In genomic region chr9:124337562-124337961, GRCh38 we compare ENCODE assay signal across 33 cellular contexts.
"Had no signal": no experiment of that assay in that cellular context is flagged by ENCODE, and none has a peak within 500 bp of the region (broad histone marks: within the 10 kb centered on the region; RNA-seq: fewer than 3 reads in every experiment).

No MANE protein-coding gene starts in this region.

- ATAC-seq: activated CD8-positive, alpha-beta T cell treated with anti-CD3 and anti-CD28 coated beads for 36 hours; activated naive CD8-positive, alpha-beta T cell treated with anti-CD3 and anti-CD28 coated beads, Interleukin-2, amount 50 U/mL, for 24 hours; activated T-cell treated with anti-CD3 and anti-CD28 coated beads, Interleukin-2, amount 50 U/mL, for 4 hours; activated T-cell treated with anti-CD3 and anti-CD28 coated beads, Interleukin-2, amount 50 U/mL, for 72 hours; T-helper 17 cell had no signal

- H3K27ac Mint-ChIP-seq: activated B cell treated with CpG ODN at 0.5 μM for 24 hours; activated CD4-positive, alpha-beta memory T cell treated with anti-CD3 and anti-CD28 coated beads for 36 hours; activated CD4-positive, alpha-beta T cell treated with anti-CD3 and anti-CD28 coated beads, Interleukin-2, amount 10 ng/mL, durations not matched to agents 24 days and 14 days; activated CD8-positive, alpha-beta T cell treated with anti-CD3 and anti-CD28 coated beads for 36 hours; activated naive CD4-positive, alpha-beta T cell treated with anti-CD3 and anti-CD28 coated beads, Interleukin-2, amount 10 ng/mL, durations not matched to agents 7 days and 5 days; activated naive CD4-positive, alpha-beta T cell treated with anti-CD3 and anti-CD28 coated beads, Interleukin-2, amount 50 U/mL, for 24 hours; activated naive CD8-positive, alpha-beta T cell; activated naive CD8-positive, alpha-beta T cell treated with anti-CD3 and anti-CD28 coated beads, Interleukin-2, amount 10 ng/mL, durations not matched to agents 7 days and 5 days; activated naive CD8-positive, alpha-beta T cell treated with anti-CD3 and anti-CD28 coated beads, Interleukin-2, amount 50 U/mL, for 24 hours; activated T-cell treated with anti-CD3 and anti-CD28 coated beads, Interleukin-2, amount 50 U/mL, for 72 hours; activated T-helper 2 cell treated with anti-CD3 and anti-CD28 coated beads, Interferon-gamma antibody, Interleukin-2, Interleukin-4, amounts not matched to agents 10 μg/mL and 5 μg/mL and 100 μg/mL, durations not matched to agents 14 hours and 24 hours and 36 hours; brain; T-helper 17 cell had no signal

- H3K27me3 ChIP-seq: ascending aorta, cardiac muscle cell had no signal

- DNase-seq: activated B cell treated with CpG ODN at 0.5 μM for 24 hours; activated CD4-positive, alpha-beta memory T cell treated with anti-CD3 and anti-CD28 coated beads for 36 hours; activated CD4-positive, alpha-beta T cell treated with anti-CD3 and anti-CD28 coated beads for 4 hours; activated CD4-positive, alpha-beta T cell treated with anti-CD3 and anti-CD28 coated beads, Interleukin-2, amount 10 ng/mL, durations not matched to agents 24 days and 14 days; activated CD4-positive, alpha-beta T cell treated with anti-CD3 and anti-CD28 coated beads, Interleukin-2, amount 50 U/mL, for 1 hour; activated CD4-positive, alpha-beta T cell treated with anti-CD3 and anti-CD28 coated beads, Interleukin-2, amount 50 U/mL, for 4 hours; activated CD4-positive, CD25-positive, alpha-beta regulatory T cell treated with anti-CD3 and anti-CD28 coated beads, Interleukin-2, amount 50 U/mL, for 72 hours; activated CD8-positive, alpha-beta memory T cell treated with anti-CD3 and anti-CD28 coated beads, Interleukin-2, amount 50 U/mL, for 4 hours; activated CD8-positive, alpha-beta T cell treated with anti-CD3 and anti-CD28 coated beads for 36 hours; activated effector memory CD4-positive, alpha-beta T cell treated with Interleukin-2 at 50 U/mL for 16 hours; activated gamma-delta T cell; activated naive CD4-positive, alpha-beta T cell treated with anti-CD3 and anti-CD28 coated beads, Interleukin-2, amount 10 ng/mL, durations not matched to agents 7 days and 5 days; activated naive CD4-positive, alpha-beta T cell treated with Interleukin-2 at 50 U/mL for 16 hours; activated naive CD8-positive, alpha-beta T cell treated with anti-CD3 and anti-CD28 coated beads, Interleukin-2, amount 10 ng/mL, durations not matched to agents 7 days and 5 days; activated naive CD8-positive, alpha-beta T cell treated with anti-CD3 and anti-CD28 coated beads, Interleukin-2, amount 50 U/mL, for 24 hours; activated T-cell treated with anti-CD3 and anti-CD28 coated beads for 4 hours; activated T-cell treated with anti-CD3 and anti-CD28 coated beads, Interleukin-2, amount 50 U/mL, for 1 hour; activated T-cell treated with anti-CD3 and anti-CD28 coated beads, Interleukin-2, amount 50 U/mL, for 4 hours; activated T-cell treated with anti-CD3 and anti-CD28 coated beads, Interleukin-2, amount 50 U/mL, for 72 hours; amygdala; anterior cingulate cortex; caudate nucleus; cerebellar nuclear complex; T-helper 17 cell; T1000 had no signal

- H3K9me3 ChIP-seq: ascending aorta had no signal

- H3K4me3 ChIP-seq: ascending aorta, cardiac muscle cell had no signal

- H3K4me1 Mint-ChIP-seq: activated B cell treated with CpG ODN at 0.5 μM for 24 hours; activated CD4-positive, alpha-beta T cell treated with anti-CD3 and anti-CD28 coated beads, Interleukin-2, amount 10 ng/mL, durations not matched to agents 24 days and 14 days; activated naive CD4-positive, alpha-beta T cell treated with anti-CD3 and anti-CD28 coated beads, Interleukin-2, amount 10 ng/mL, durations not matched to agents 7 days and 5 days; activated naive CD4-positive, alpha-beta T cell treated with anti-CD3 and anti-CD28 coated beads, Interleukin-2, amount 50 U/mL, for 24 hours; activated naive CD8-positive, alpha-beta T cell treated with anti-CD3 and anti-CD28 coated beads, Interleukin-2, amount 10 ng/mL, durations not matched to agents 7 days and 5 days; activated naive CD8-positive, alpha-beta T cell treated with anti-CD3 and anti-CD28 coated beads, Interleukin-2, amount 50 U/mL, for 24 hours; central memory CD8-positive, alpha-beta T cell; T-helper 17 cell had no signal

- H3K27ac ChIP-seq: ascending aorta, cardiac muscle cell, VCaP had no signal

- H3K9me3 Mint-ChIP-seq: activated B cell treated with CpG ODN at 0.5 μM for 24 hours; activated CD4-positive, alpha-beta T cell treated with anti-CD3 and anti-CD28 coated beads, Interleukin-2, amount 10 ng/mL, durations not matched to agents 24 days and 14 days; activated naive CD4-positive, alpha-beta T cell treated with anti-CD3 and anti-CD28 coated beads, Interleukin-2, amount 50 U/mL, for 24 hours; activated naive CD8-positive, alpha-beta T cell treated with anti-CD3 and anti-CD28 coated beads, Interleukin-2, amount 50 U/mL, for 24 hours; activated T-cell treated with anti-CD3 and anti-CD28 coated beads, Interleukin-2, amount 50 U/mL, for 4 hours; activated T-helper 2 cell treated with anti-CD3 and anti-CD28 coated beads, Interferon-gamma antibody, Interleukin-2, Interleukin-4, amounts not matched to agents 10 μg/mL and 5 μg/mL and 100 μg/mL, durations not matched to agents 14 hours and 24 hours and 36 hours; central memory CD8-positive, alpha-beta T cell had no signal

- H3K4me3 Mint-ChIP-seq: activated B cell treated with CpG ODN at 0.5 μM for 24 hours; activated CD4-positive, alpha-beta memory T cell treated with anti-CD3 and anti-CD28 coated beads for 36 hours; activated CD4-positive, alpha-beta T cell treated with anti-CD3 and anti-CD28 coated beads, Interleukin-2, amount 10 ng/mL, durations not matched to agents 24 days and 14 days; activated CD8-positive, alpha-beta T cell treated with anti-CD3 and anti-CD28 coated beads for 36 hours; activated naive CD4-positive, alpha-beta T cell treated with anti-CD3 and anti-CD28 coated beads, Interleukin-2, amount 10 ng/mL, durations not matched to agents 7 days and 5 days; activated naive CD4-positive, alpha-beta T cell treated with anti-CD3 and anti-CD28 coated beads, Interleukin-2, amount 50 U/mL, for 24 hours; activated naive CD8-positive, alpha-beta T cell; activated naive CD8-positive, alpha-beta T cell treated with anti-CD3 and anti-CD28 coated beads, Interleukin-2, amount 10 ng/mL, durations not matched to agents 7 days and 5 days; activated naive CD8-positive, alpha-beta T cell treated with anti-CD3 and anti-CD28 coated beads, Interleukin-2, amount 50 U/mL, for 24 hours; activated T-cell treated with anti-CD3 and anti-CD28 coated beads, Interleukin-2, amount 50 U/mL, for 4 hours; activated T-cell treated with anti-CD3 and anti-CD28 coated beads, Interleukin-2, amount 50 U/mL, for 72 hours; brain; central memory CD8-positive, alpha-beta T cell; T-helper 17 cell had no signal

- H3K27me3 Mint-ChIP-seq: activated B cell treated with CpG ODN at 0.5 μM for 24 hours; activated CD4-positive, alpha-beta memory T cell treated with anti-CD3 and anti-CD28 coated beads for 36 hours; activated CD4-positive, alpha-beta T cell treated with anti-CD3 and anti-CD28 coated beads, Interleukin-2, amount 10 ng/mL, durations not matched to agents 24 days and 14 days; activated CD8-positive, alpha-beta T cell treated with anti-CD3 and anti-CD28 coated beads for 36 hours; activated naive CD4-positive, alpha-beta T cell treated with anti-CD3 and anti-CD28 coated beads, Interleukin-2, amount 10 ng/mL, durations not matched to agents 7 days and 5 days; activated naive CD4-positive, alpha-beta T cell treated with anti-CD3 and anti-CD28 coated beads, Interleukin-2, amount 50 U/mL, for 24 hours; activated naive CD8-positive, alpha-beta T cell; activated naive CD8-positive, alpha-beta T cell treated with anti-CD3 and anti-CD28 coated beads, Interleukin-2, amount 10 ng/mL, durations not matched to agents 7 days and 5 days; activated naive CD8-positive, alpha-beta T cell treated with anti-CD3 and anti-CD28 coated beads, Interleukin-2, amount 50 U/mL, for 24 hours; brain; central memory CD8-positive, alpha-beta T cell; T-helper 17 cell had no signal

- H3K36me3 ChIP-seq: cardiac muscle cell had no signal

- H3K36me3 Mint-ChIP-seq: activated naive CD4-positive, alpha-beta T cell treated with anti-CD3 and anti-CD28 coated beads, Interleukin-2, amount 10 ng/mL, durations not matched to agents 7 days and 5 days; activated naive CD4-positive, alpha-beta T cell treated with anti-CD3 and anti-CD28 coated beads, Interleukin-2, amount 50 U/mL, for 24 hours; activated naive CD8-positive, alpha-beta T cell treated with anti-CD3 and anti-CD28 coated beads, Interleukin-2, amount 10 ng/mL, durations not matched to agents 7 days and 5 days had no signal
